ENCODE assay signal across 8 cellular contexts in genomic region chr10:26780793-26781601, GRCh38.
A peak's percentile ranks its signal among the peaks of the same experiment; 100 is the strongest.
DNase-seq lines count a peak whose midpoint lies in the region; ATAC-seq and TF ChIP-seq lines count a peak whose summit lies in the region.

No MANE protein-coding gene starts in this region.

- H3K27ac ChIP-seq in AG04450 (ENCODE audit: low read depth, low read length), result peak overlapping the region; percentile 81

- H3K9me3 ChIP-seq in AG04450 (ENCODE audit: control insufficient read depth, insufficient read depth, low read length) (no peaks in the 10 kb centered on the region), iPS-15b (ENCODE audit: control insufficient read depth, insufficient read depth, low read length) (no peaks in the 10 kb centered on the region)

- intact Hi-C loops in activated B cell treated with CpG ODN at 0.5 μM for 24 hours (cut with micrococcal nuclease), result loop anchor here (1.0 to 5.0 kb wide), 6 partner anchors 10 to 79 kb away; partner anchors contain the start of gene ABI1

- no peaks in the 10 kb centered on the region for H3K27me3 Mint-ChIP-seq in activated B cell treated with CpG ODN at 0.5 μM for 24 hours

- peak overlapping the region; percentile 72 for H3K4me3 Mint-ChIP-seq in activated B cell treated with CpG ODN at 0.5 μM for 24 hours

- CTCF ChIA-PET in AG04450 (lab: Charles Lee) (interaction anchor here (0.6 to 1.4 kb wide), 5 partner anchors 10 to 1597 kb away, joined by 3 to 5 read pairs (median 3); partner anchors contain the start of gene ABI1), activated B cell treated with CpG ODN at 0.5 μM for 24 hours (lab: Charles Lee) (interaction anchor here (0.7 to 2.7 kb wide), 7 partner anchors 9 to 101 kb away, joined by 3 to 15 read pairs (median 3); no protein-coding TSS in a partner anchor)

- H3K36me3 ChIP-seq in iPS-15b (ENCODE audit: control insufficient read depth, insufficient read depth, low read length), result no peaks in the 10 kb centered on the region

- POLR2A ChIA-PET in AG04450 (lab: Yijun Ruan, JAX), result no interaction called here
- POLR2A ChIA-PET in activated B cell treated with CpG ODN at 0.5 μM for 24 hours (lab: Charles Lee), result interaction anchor here (0.6 to 2.3 kb wide), 14 partner anchors 9 to 100 kb away, joined by 3 to 20 read pairs (median 4); partner anchors contain the start of gene ABI1

- no peak overlapping the region for H3K4me3 ChIP-seq in AG04450 (ENCODE audit: low read depth, low read length)
- peak overlapping the region; percentile 3 for H3K4me3 ChIP-seq in iPS-15b (ENCODE audit: low read depth, low read length)

- peaks cover 22% of the 10 kb centered on the region for H3K4me1 ChIP-seq in iPS-15b (ENCODE audit: control insufficient read depth, insufficient read depth, low read length)

- H3K9ac ChIP-seq in iPS-15b (ENCODE audit: low read depth, low read length), result no peak overlapping the region

- H3K27me3 ChIP-seq in AG04450 (ENCODE audit: control insufficient read depth, insufficient read depth, low read length) (no peaks in the 10 kb centered on the region), iPS-15b (ENCODE audit: control insufficient read depth, insufficient read depth, low read length) (no peaks in the 10 kb centered on the region)

- TF ChIP-seq CTCF in AG04450 (IDR thresholded peaks at IDR 0.05; ENCODE audit: low read depth, low read length) (no peak), activated B cell treated with CpG ODN at 0.5 μM for 24 hours (IDR thresholded peaks at IDR 0.05) (no peak)

- peaks cover 34% of the 10 kb centered on the region for H3K36me3 Mint-ChIP-seq in activated B cell treated with CpG ODN at 0.5 μM for 24 hours (ENCODE audit: low read depth)

- no peaks in the 10 kb centered on the region for H3K9me3 Mint-ChIP-seq in activated B cell treated with CpG ODN at 0.5 μM for 24 hours

- DNase-seq in AG04450 (ENCODE audit: low read depth, low spot score) (peak; percentile 54), activated B cell treated with CpG ODN at 0.5 μM for 24 hours (no peak), Kasumi-1 (lab: John Stamatoyannopoulos, UW) (no peak), COLO668 (lab: John Stamatoyannopoulos, UW; ENCODE audit: unreplicated experiment) (no peak)

- peak overlapping the region; percentile 88 for H3K27ac Mint-ChIP-seq in activated B cell treated with CpG ODN at 0.5 μM for 24 hours

- ATAC-seq in GM18858 (IDR thresholded peaks at IDR 0.05; ENCODE audit: unreplicated experiment) (peak; percentile 47), HG03135 (IDR thresholded peaks at IDR 0.05; ENCODE audit: unreplicated experiment) (peak; percentile 68), activated B cell treated with CpG ODN at 0.5 μM for 24 hours (ENCODE audit: low read depth) (peak; percentile 94), HG03280 (IDR thresholded peaks at IDR 0.05; ENCODE audit: unreplicated experiment) (no peak)

- peaks cover 86% of the 10 kb centered on the region for H3K4me1 Mint-ChIP-seq in activated B cell treated with CpG ODN at 0.5 μM for 24 hours
